18 cellular contexts compared by ENCODE assay signal in genomic region chr18:36328916-36329315, GRCh38. TPM values are rescaled to one million over a fixed set of nuclear protein-coding genes. Genes with fewer than 3 reads are reported as not detected.
DNase-seq lines count a peak whose midpoint lies in the region; ATAC-seq, FAIRE-seq and TF ChIP-seq lines count a peak whose summit lies in the region.
"Had no signal": no experiment of that assay in that cellular context is flagged by ENCODE, and none has a peak within 500 bp of the region (broad histone marks: within the 10 kb centered on the region; RNA-seq: fewer than 3 reads in every experiment).

No MANE protein-coding gene starts in this region.

- no peak overlapping the region for H3K9ac ChIP-seq in GM12878 (ENCODE audit: control insufficient read depth, insufficient read depth, low read length)

- TF ChIP-seq CTCF in GM06990 (IDR thresholded peaks at IDR 0.05; ENCODE audit: insufficient read depth, low read length, poor library complexity, severe bottlenecking) (no peak), GM12878 (IDR thresholded peaks at IDR 0.05 in 2 of 3, conservative IDR thresholded peaks at IDR 0.05 in 1 of 3; ENCODE audit: control insufficient read depth in 2 of 3, extremely low read depth in 1 of 3, insufficient read depth in 1 of 3, low read depth in 3 of 3, low read length in 3 of 3) (no peak), nephron (IDR thresholded peaks at IDR 0.05; ENCODE audit: unreplicated experiment in 3 of 3) (no peak), sigmoid colon (IDR thresholded peaks at IDR 0.05) (no peak)

- H3K9me3 Mint-ChIP-seq in nephron, result no peaks in the 10 kb centered on the region
- H3K9me3 Mint-ChIP-seq: H9 had no signal

- H3K27me3 Mint-ChIP-seq in nephron (ENCODE audit: low read depth), result no peaks in the 10 kb centered on the region

- WGBS in GM12878 (ENCODE audit: insufficient coverage, insufficient replicate concordance, low lambda C conversion rate, missing lambda C conversion rate), result 33% methylated on average over 6 of the region's 6 CpGs
- 91 to 95% methylated on average over 6 of the region's 6 CpGs for WGBS in sigmoid colon, 2 donors

- in situ Hi-C loops in GM12878 (cut with MboI), result no loop called here

- H3K4me1 ChIP-seq in GM12878 (ENCODE audit: control insufficient read depth, insufficient read depth, low read length) (peaks cover 16% of the 10 kb centered on the region), sigmoid colon (peaks cover 0 to 19% (median 9%) of the 10 kb centered on the region in 4 donors)
- H3K4me1 ChIP-seq: BE2C had no signal

- RAD21 ChIA-PET in GM12878 (lab: Charles Lee; ENCODE audit: unreplicated experiment), result interaction anchor here (0.9 to 9.9 kb wide), 8 partner anchors 9 to 165 kb away, joined by 3 to 126 read pairs (median 8); partner anchors contain the start of gene FHOD3

- H3K36me3 ChIP-seq in GM06990 (ENCODE audit: control insufficient read depth, insufficient read depth, low read length) (no peaks in the 10 kb centered on the region), GM12878 (ENCODE audit: control insufficient read depth in 2 of 2, insufficient read depth in 2 of 2, low read length in 1 of 2) (no peaks in the 10 kb centered on the region), sigmoid colon (no peaks in the 10 kb centered on the region)
- H3K36me3 ChIP-seq: BE2C had no signal

- no peak for FAIRE-seq in GM12878 (lab: Jason Lieb, UNC)
- FAIRE-seq: GM12891, RCC 7860 had no signal

- SMC1A ChIA-PET in GM12878 (lab: Charles Lee; ENCODE audit: uncharacterized antibody, unreplicated experiment), result interaction anchor here (1.0 to 13.3 kb wide), 12 partner anchors 9 to 131 kb away, joined by 3 to 125 read pairs (median 5); partner anchors contain the start of gene FHOD3

- CTCF ChIA-PET in GM12878 (lab: Yijun Ruan, JAX), result interaction anchor here (0.9 to 2.3 kb wide), 9 partner anchors 9 to 244 kb away, joined by 3 to 7 read pairs (median 4); no protein-coding TSS in a partner anchor

- TF ChIP-seq EP300 in GM12878 (IDR thresholded peaks at IDR 0.05; ENCODE audit: borderline replicate concordance in 1 of 2, control insufficient read depth in 1 of 2, low read depth in 2 of 2, low read length in 2 of 2) (no peak), sigmoid colon (IDR thresholded peaks at IDR 0.05) (no peak)

- no peaks in the 10 kb centered on the region for H3K27me3 ChIP-seq in GM06990 (replicated peaks; ENCODE audit: control insufficient read depth, insufficient read depth, low read length)
- H3K27me3 ChIP-seq in GM12878 (replicated peaks in 1 of 2; ENCODE audit: control insufficient read depth in 2 of 2, insufficient read depth in 2 of 2, low read length in 1 of 2), result peaks cover 0 to 4% of the 10 kb centered on the region in 2 experiments; a peak in 1 of 4 replicates
- no peaks in the 10 kb centered on the region for H3K27me3 ChIP-seq in sigmoid colon
- H3K27me3 ChIP-seq: BE2C had no signal

- H3K4me1 Mint-ChIP-seq in nephron, result peaks cover 27% of the 10 kb centered on the region
- H3K4me1 Mint-ChIP-seq: IgD-negative memory B cell had no signal

- POLR2A ChIA-PET in GM12878 (lab: Charles Lee), result interaction anchor here (1.0 to 4.9 kb wide), 8 partner anchors 9 to 30 kb away, joined by 3 to 21 read pairs (median 4); no protein-coding TSS in a partner anchor

- H3K4me3 Mint-ChIP-seq in nephron, result no peak overlapping the region

- peak; percentile 20 for ATAC-seq in GM12878
- no peak for ATAC-seq in HG03469 (IDR thresholded peaks at IDR 0.05; ENCODE audit: unreplicated experiment)

- H3K79me2 ChIP-seq in GM12878 (ENCODE audit: control insufficient read depth, insufficient read depth, low read length), result peaks cover 2% of the 10 kb centered on the region

- peak overlapping the region; percentile 38; the same call in 1 of the 2 replicates for H3K4me2 ChIP-seq in GM12878 (ENCODE audit: control insufficient read depth, insufficient read depth)

- TF ChIP-seq POLR2A in GM12878 (IDR thresholded peaks at IDR 0.05; ENCODE audit: low read depth, low read length) (no peak), sigmoid colon (IDR thresholded peaks at IDR 0.05) (no peak)

- H3K27ac Mint-ChIP-seq in nephron, result peak overlapping the region; percentile 5 to 44 (median 39)
- H3K27ac Mint-ChIP-seq: IgD-negative memory B cell had no signal

- TF ChIP-seq RAD21 in GM12878 (IDR thresholded peaks at IDR 0.05; ENCODE audit: insufficient read depth, low read depth, low read length), result no peak

- H3K4me3 ChIP-seq in GM06990 (replicated peaks; ENCODE audit: low read depth, low read length), result no peak overlapping the region
- no peak overlapping the region for H3K4me3 ChIP-seq in GM12878
- no peak overlapping the region for H3K4me3 ChIP-seq in sigmoid colon

- intact Hi-C loops in GM12878 (cut with micrococcal nuclease; ENCODE audit: unreplicated experiment) (loop anchor here (2.0 kb wide), 1 partner anchor 38 kb away; no protein-coding TSS in a partner anchor), sigmoid colon (cut with DNase I) (no loop called here)

- no TSS peak for BruUV-seq in GM12878 (replicated peaks; lab: Mats Ljungman, UMichigan)

- no peak overlapping the region for H2AFZ ChIP-seq in GM12878 (ENCODE audit: control insufficient read depth, low read depth, low read length)

- H3K9me3 ChIP-seq in GM12878 (replicated peaks; ENCODE audit: control insufficient read depth, insufficient read depth, low read length) (no peaks in the 10 kb centered on the region; the same call in 2 of the 3 replicates), sigmoid colon (no peaks in the 10 kb centered on the region)
- H3K9me3 ChIP-seq: BE2C had no signal

- H3K27ac ChIP-seq in GM12878 (ENCODE audit: control insufficient read depth, insufficient read depth) (peak overlapping the region; percentile 54), sigmoid colon (no peak overlapping the region)

- DNase-seq in D341Med (ENCODE audit: low spot score) (peak; percentile 22), GM06990 (ENCODE audit: extremely low read depth, insufficient read length) (peak; percentile 34), GM12878 (ENCODE audit: low read depth, low spot score) (no peak), sigmoid colon (no peak), UCSD-AML1 (lab: John Stamatoyannopoulos, UW; ENCODE audit: unreplicated experiment) (no peak)
- DNase-seq: BE2C, Karpas-422, NCI-H1417 treated with DMSO at 0.1 percent for 48 hours, NCI-H187, NCI-H446, NCI-H526 treated with DMSO at 0.1 percent for 48 hours, OCI-M1 had no signal

- peaks cover 4% of the 10 kb centered on the region for H3K36me3 Mint-ChIP-seq in nephron (ENCODE audit: low read depth)
- H3K36me3 Mint-ChIP-seq: IgD-negative memory B cell had no signal

- no peaks in the 10 kb centered on the region for H4K20me1 ChIP-seq in GM12878 (ENCODE audit: control insufficient read depth, insufficient read depth)

TF ChIP-seq in GM12878, 131 proteins besides CTCF, POLR2A, EP300 and RAD21:
- TF ChIP-seq TCF7 (IDR thresholded peaks at IDR 0.05; ENCODE audit: borderline replicate concordance) (0 out of 2 replicates have a peak, but pooled peaks have one; percentile 25), PAX5 (IDR thresholded peaks at IDR 0.05; ENCODE audit: borderline replicate concordance, low read depth, low read length) (peak; percentile 21; the same call in 1 of the 2 replicates), MEF2B (IDR thresholded peaks at IDR 0.05; ENCODE audit: partially characterized antibody, poor library complexity, severe bottlenecking) (peak; percentile 48), WRNIP1 (IDR thresholded peaks at IDR 0.05; ENCODE audit: borderline replicate concordance, low read depth, low read length) (no peak), RUNX3 (IDR thresholded peaks at IDR 0.05; ENCODE audit: low read length) (peak; percentile 80), E2F8 (IDR thresholded peaks at IDR 0.05; ENCODE audit: low read depth, partially characterized antibody) (no peak), RB1 (IDR thresholded peaks at IDR 0.05; ENCODE audit: borderline replicate concordance) (no peak)

RNA-seq across cellular contexts. Expression of gene FHOD3, which starts 31.4 kb away (rescaled TPM):
- 195 and 221 TPM in 2 replicates for total RNA-seq in GM12878 (2013; cell fraction: nucleolus; rRNA removed)
- total RNA-seq in GM12878 (2014; rRNA removed) (10.8 and 13.5 TPM in 2 replicates), GM12878 (2014; rRNA removed; fragmentation: Illumina TruSeq; extraction: Trizol) (10.3 and 11.0 TPM in 2 replicates), GM12878 (2021) (10.7 and 11.4 TPM in 2 replicates), sigmoid colon (10 to 100 TPM in 3 of 4 donors, 1 to 10 TPM in 1; 9.5 to 24.9 (median 18.8) TPM)
- polyA plus RNA-seq in GM12878 (2011; ENCODE audit: low read depth), result 4.8 TPM
- polyA plus RNA-seq in GM12878 (2011; rRNA removed) (26.4 and 26.7 TPM in 2 replicates), GM12878 (2014; fragmentation: Illumina TruSeq; extraction: Trizol) (11.6 and 12.8 TPM in 2 replicates), GM12878 (2014; fragmentation: Nextera tagmentation; extraction: Ambion mirVana) (under 1 TPM; 0.77 to 0.90 TPM), GM12878 (2014; rRNA removed) (9.6 and 10.0 TPM in 2 replicates), GM12878 (2016; fragmentation: Nextera tagmentation; extraction: Ambion mirVana) (1 to 10 TPM; 2.0 to 2.4 TPM), sigmoid colon (1 to 10 TPM; 1.2 to 5.6 (median 1.2) TPM)
- 23.5 and 28.8 TPM in 2 replicates for polyA plus RNA-seq in GM12878 (2011; cell fraction: cytosol; rRNA removed)
- 36.3 and 38.1 TPM in 2 replicates for polyA plus RNA-seq in GM12878 (2011; cell fraction: nucleus; rRNA removed)
- polyA plus RNA-seq in GM12878 (2012), result 5.1 and 7.6 TPM in 2 replicates
- 32.3 and 33.7 TPM in 2 replicates for polyA minus RNA-seq in GM12878 (2011; rRNA and poly(A)+ RNA removed)
- polyA minus RNA-seq in GM12878 (2011; cell fraction: cytosol; rRNA and poly(A)+ RNA removed), result 8.4 and 12.8 TPM in 2 replicates
- 31.9 and 49.8 TPM in 2 replicates for polyA minus RNA-seq in GM12878 (2011; cell fraction: nucleus; rRNA and poly(A)+ RNA removed)
- polyA plus RNA-seq: IgD-negative memory B cell had no signal

Comparison
In these comparisons a context has a peak if more than half of its experiments do, and no peak if none do; other contexts are left out.
1. DNase-seq: peak in D341Med (single experiment) and GM06990 (single experiment); none in GM12878 (single experiment), sigmoid colon (single experiment) and UCSD-AML1 (single experiment).